Comparison of ENCODE assay signal across 1 cellular context in the genomic region with DNA sequence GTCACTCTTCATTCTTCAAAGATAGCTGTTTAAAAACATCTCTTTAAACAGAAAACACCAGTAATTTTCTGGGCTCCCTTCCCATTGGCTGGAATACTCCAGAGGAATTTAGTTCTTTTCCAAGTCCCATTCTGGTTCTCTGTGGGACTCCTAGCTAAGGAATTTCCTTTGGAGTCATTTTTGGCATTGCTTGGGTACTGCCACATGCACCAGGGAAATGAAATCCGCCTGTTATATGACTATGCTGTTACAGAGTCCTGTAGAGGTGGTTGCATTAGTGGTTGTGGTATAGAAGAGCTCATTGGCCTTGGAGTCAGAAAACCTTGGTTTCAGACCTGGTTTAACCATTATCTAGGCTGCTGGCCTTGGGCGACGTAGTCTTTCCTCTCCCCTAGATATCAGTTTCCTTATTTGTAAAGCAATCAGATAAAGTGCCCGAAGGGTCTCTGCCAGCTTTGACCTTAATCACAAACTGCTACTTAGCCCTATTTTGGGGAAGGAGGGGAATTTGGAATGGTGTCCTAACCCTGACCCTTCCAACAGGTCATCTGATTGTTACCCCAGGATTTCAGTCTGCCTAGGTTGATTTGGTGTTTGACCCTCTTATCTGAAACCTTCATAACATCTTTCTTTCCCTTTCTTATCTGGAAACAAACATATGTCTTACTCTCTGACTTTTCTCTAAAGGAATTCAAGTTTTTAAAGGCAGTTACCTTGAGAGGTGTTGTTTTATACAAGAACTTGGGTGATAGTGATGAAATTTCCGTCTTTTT.
TF ChIP-seq lines count a peak whose summit lies in the region.

No MANE protein-coding gene starts in this region.

TF ChIP-seq in H1, 55 proteins besides CTCF, POLR2A, EP300 and RAD21:
- TF ChIP-seq TEAD4 (IDR thresholded peaks at IDR 0.05; ENCODE audit: low read depth, low read length): peak; percentile 43; the same call in 1 of the 2 replicates
- TF ChIP-seq CEBPB (IDR thresholded peaks at IDR 0.05; ENCODE audit: low read depth, low read length): no peak
- TF ChIP-seq MAFK (IDR thresholded peaks at IDR 0.05; ENCODE audit: low read depth, low read length): no peak
- TF ChIP-seq SP2 (IDR thresholded peaks at IDR 0.05; ENCODE audit: low read length): no peak
